In genomic region chr2:10490806-10491291, GRCh38 we compare ENCODE assay signal across 14 cellular contexts. TPM values are rescaled to one million over a fixed set of nuclear protein-coding genes. Genes with fewer than 3 reads are reported as not detected.
A peak's percentile ranks its signal among the peaks of the same experiment; 100 is the strongest.
DNase-seq lines count a peak whose midpoint lies in the region; ATAC-seq and TF ChIP-seq lines count a peak whose summit lies in the region.
"Had no signal": no experiment of that assay in that cellular context is flagged by ENCODE, and none has a peak within 500 bp of the region (broad histone marks: within the 10 kb centered on the region; RNA-seq: fewer than 3 reads in every experiment).

No MANE protein-coding gene starts in this region.

- H3K27me3 ChIP-seq in body of pancreas, result no peaks in the 10 kb centered on the region

- WGBS in body of pancreas, 2 donors, result 42 to 62% methylated on average over 8 of the region's 8 CpGs

- no peak overlapping the region for H3K4me3 ChIP-seq in body of pancreas
- no peak overlapping the region for H3K4me3 ChIP-seq in mucosa of descending colon
- H3K4me3 ChIP-seq: psoas muscle had no signal

- H3K27ac ChIP-seq in body of pancreas, result peak overlapping the region in 1 of 4 donors; percentile 54
- H3K27ac ChIP-seq: psoas muscle had no signal

- DNase-seq in cardiac septum (ENCODE audit: low spot score), result peak; percentile 44
- no peak for DNase-seq in Right ventricle myocardium superior
- peak in 2 of 4 donors; percentile 40 to 55 for DNase-seq in body of pancreas
- peak; percentile 72 to 73 (median 72) for DNase-seq in mucosa of descending colon
- DNase-seq in ureter (ENCODE audit: low spot score), result peak; percentile 42
- no peak for DNase-seq in HCEC 1CT
- DNase-seq: activated naive CD4-positive, alpha-beta T cell treated with anti-CD3 and anti-CD28 coated beads, Interleukin-2, amount 50 U/mL, for 16 hours; MM.1S; NCI-H187 treated with DMSO at 0.1 percent for 48 hours; NCI-H510A; psoas muscle; SHP77 had no signal

- TF ChIP-seq POLR2A in body of pancreas (IDR thresholded peaks at IDR 0.05), result no peak

- ATAC-seq in Right ventricle myocardium superior (ENCODE audit: poor library complexity), result no peak
- ATAC-seq in body of pancreas, result peak; percentile 77
- ATAC-seq in mucosa of descending colon, result peak; percentile 79
- no peak for ATAC-seq in HG03280 (IDR thresholded peaks at IDR 0.05; ENCODE audit: unreplicated experiment)
- ATAC-seq in HG02852 (IDR thresholded peaks at IDR 0.05; ENCODE audit: unreplicated experiment), result no peak
- ATAC-seq: psoas muscle had no signal

- intact Hi-C loops in cardiac septum (cut with DNase I), result no loop called here
- intact Hi-C loops in Right ventricle myocardium superior (cut with DNase I), result no loop called here
- intact Hi-C loops in body of pancreas (cut with DNase I), result no loop called here
- intact Hi-C loops in mucosa of descending colon (cut with DNase I, micrococcal nuclease), result no loop called here

- H3K9me3 ChIP-seq in body of pancreas (no peaks in the 10 kb centered on the region), mucosa of descending colon (no peaks in the 10 kb centered on the region)
- H3K9me3 ChIP-seq: psoas muscle had no signal

- H3K36me3 ChIP-seq in body of pancreas (replicated peaks in 1 of 2; ENCODE audit: insufficient read depth in 1 of 2, low read depth in 2 of 2), result no peaks in the 10 kb centered on the region
- H3K36me3 ChIP-seq in mucosa of descending colon (ENCODE audit: low read depth), result no peaks in the 10 kb centered on the region

- H3K4me1 ChIP-seq in body of pancreas (peaks cover 13% of the 10 kb centered on the region), mucosa of descending colon (ENCODE audit: low read depth) (peaks cover 23% of the 10 kb centered on the region)
- H3K4me1 ChIP-seq: psoas muscle had no signal

- TF ChIP-seq CTCF in body of pancreas (IDR thresholded peaks at IDR 0.05) (no peak), mucosa of descending colon (IDR thresholded peaks at IDR 0.05) (no peak)

RNA-seq across cellular contexts. Expression of gene ODC1, which starts 42.7 kb away (rescaled TPM):
- 58.0 TPM for total RNA-seq in cardiac septum
- 33.2 TPM for total RNA-seq in Right ventricle myocardium superior
- 10 to 100 TPM; 31.9 to 59.7 TPM for total RNA-seq in body of pancreas
- 10 to 100 TPM; 32.2 to 60.2 (median 35.7) TPM for total RNA-seq in mucosa of descending colon
- total RNA-seq in ureter, result 85.3 TPM

Comparison
In these comparisons a context has a peak if more than half of its experiments do, and no peak if none do; other contexts are left out.
1. DNase-seq: peak in cardiac septum (single experiment), mucosa of descending colon (3 of 3) and ureter (single experiment); none in Right ventricle myocardium superior (single experiment) and HCEC 1CT (single experiment).
2. ATAC-seq: peak in body of pancreas (single experiment) and mucosa of descending colon (single experiment); none in Right ventricle myocardium superior (single experiment), HG03280 (single experiment) and HG02852 (single experiment).